Comparison of ENCODE assay signal across 10 cellular contexts in genomic region chr12:106343213-106343509, GRCh38. TPM values are rescaled to one million over a fixed set of nuclear protein-coding genes. Genes with fewer than 3 reads are reported as not detected.
DNase-seq lines count a peak whose midpoint lies in the region; ATAC-seq, FAIRE-seq and TF ChIP-seq lines count a peak whose summit lies in the region.
"Had no signal": no experiment of that assay in that cellular context is flagged by ENCODE, and none has a peak within 500 bp of the region (broad histone marks: within the 10 kb centered on the region; RNA-seq: fewer than 3 reads in every experiment).

No MANE protein-coding gene starts in this region.

- DNase-seq in PC-9 (no peak), endothelial cell of umbilical vein (ENCODE audit: low read depth, low spot score) (no peak), right lobe of liver (no peak), spleen (no peak), NCI-H2029 treated with DMSO at 0.1 percent for 48 hours (lab: John Stamatoyannopoulos, UW) (no peak), NCI-H2171 treated with DMSO at 0.1 percent for 48 hours (lab: John Stamatoyannopoulos, UW) (no peak)
- DNase-seq in stimulated activated CD8-positive, alpha-beta memory T cell treated with anti-CD3 and anti-CD28 coated beads, Interleukin-4, amount 100 ng/mL, for 48 hours: no peak
- DNase-seq: CD4-positive, alpha-beta memory T cell; NCI-H2081 had no signal

- BruUV-seq in PC-9 (replicated peaks; lab: Mats Ljungman, UMichigan) (no TSS peak), endothelial cell of umbilical vein (replicated peaks; lab: Mats Ljungman, UMichigan) (no TSS peak)

- H4K20me1 ChIP-seq in PC-9 (ENCODE audit: insufficient read depth): peaks cover 4% of the 10 kb centered on the region; the same call in 1 of the 2 replicates
- no peaks in the 10 kb centered on the region for H4K20me1 ChIP-seq in endothelial cell of umbilical vein (replicated peaks; ENCODE audit: control insufficient read depth, extremely low read depth, insufficient read depth, low read length)

- no peaks in the 10 kb centered on the region for H3K27me3 ChIP-seq in PC-9 (ENCODE audit: insufficient read depth, low read depth)
- H3K27me3 ChIP-seq in endothelial cell of umbilical vein (ENCODE audit: control insufficient read depth in 2 of 2, insufficient read depth in 2 of 2, low read length in 2 of 2): no peaks in the 10 kb centered on the region
- H3K27me3 ChIP-seq in right lobe of liver: no peaks in the 10 kb centered on the region
- H3K27me3 ChIP-seq in spleen (replicated peaks in 1 of 7): no peaks in the 10 kb centered on the region

- peaks cover 9% of the 10 kb centered on the region; the same call in 1 of the 2 replicates for H3F3A ChIP-seq in PC-9 (ENCODE audit: insufficient read depth, low read depth)

- intact Hi-C loops in PC-9 (cut with micrococcal nuclease; ENCODE audit: unreplicated experiment): loop anchor here (5.0 kb wide), 1 partner anchor 41 kb away; the partner anchor contains the start of gene TCP11L2
- intact Hi-C loops in endothelial cell of umbilical vein (cut with micrococcal nuclease): no loop called here
- intact Hi-C loops in right lobe of liver (cut with DNase I): no loop called here
- intact Hi-C loops in spleen (cut with DNase I; ENCODE audit: low total_unique reads): no loop called here

- H3K4me3 ChIP-seq in PC-9 (no peak overlapping the region), endothelial cell of umbilical vein (replicated peaks in 1 of 3; ENCODE audit: insufficient read depth in 1 of 3, low read depth in 1 of 3, low read length in 3 of 3) (no peak overlapping the region), right lobe of liver (no peak overlapping the region), spleen (no peak overlapping the region)

- TF ChIP-seq POLR2A in endothelial cell of umbilical vein (IDR thresholded peaks at IDR 0.05; ENCODE audit: low read depth, low read length) (no peak), right lobe of liver (IDR thresholded peaks at IDR 0.05) (no peak), spleen (IDR thresholded peaks at IDR 0.05) (no peak)

- no peaks in the 10 kb centered on the region for H3K9me1 ChIP-seq in endothelial cell of umbilical vein (replicated peaks; ENCODE audit: control insufficient read depth, extremely low read depth, insufficient read depth, low read length)

- H3K27ac ChIP-seq in PC-9 (0 out of 2 replicates have a peak overlapping the region, but pooled peaks have one; percentile 6), endothelial cell of umbilical vein (ENCODE audit: insufficient read depth, low read depth, low read length) (no peak overlapping the region), right lobe of liver (peak overlapping the region in 2 of 3 donors; percentile 13 to 30), spleen (peak overlapping the region in 6 of 8 donors; percentile 1 to 45 (median 35))

- peaks cover 16% of the 10 kb centered on the region for H3K4me1 ChIP-seq in PC-9 (replicated peaks; ENCODE audit: insufficient read depth)
- no peaks in the 10 kb centered on the region for H3K4me1 ChIP-seq in endothelial cell of umbilical vein (ENCODE audit: control insufficient read depth, extremely low read depth, insufficient read depth, low read length)
- H3K4me1 ChIP-seq in right lobe of liver: peaks cover 0 to 16% (median 8%) of the 10 kb centered on the region in 4 donors
- peaks cover 0 to 22% (median 9%) of the 10 kb centered on the region in 6 donors for H3K4me1 ChIP-seq in spleen

- H3K4me2 ChIP-seq in PC-9 (peak overlapping the region; percentile 61), endothelial cell of umbilical vein (ENCODE audit: insufficient read depth, low read length) (peak overlapping the region; percentile 32)

- WGBS in right lobe of liver (ENCODE audit: insufficient coverage, low coverage, low lambda C conversion rate, missing lambda C conversion rate): 62% methylated on average over 2 of the region's 2 CpGs
- WGBS in spleen, 5 donors: 82 to 88% (median 83%) methylated on average over 2 of the region's 2 CpGs

- no peak for FAIRE-seq in endothelial cell of umbilical vein (lab: Jason Lieb, UNC)

- no peaks in the 10 kb centered on the region for H3K9me2 ChIP-seq in PC-9 (ENCODE audit: insufficient read depth)

- dilution Hi-C loops in endothelial cell of umbilical vein (cut with MboI; ENCODE audit: extremely low pct_ligation_motif_present, low sequenced_read_pairs): no loop called here

- no peak overlapping the region for H3K9ac ChIP-seq in endothelial cell of umbilical vein (replicated peaks; ENCODE audit: extremely low read depth, insufficient read depth, low read length)

- H3K36me3 ChIP-seq in PC-9 (ENCODE audit: low read depth) (0 out of 2 replicates have a peak, but pooled peaks cover 9% of the 10 kb centered on the region), endothelial cell of umbilical vein (ENCODE audit: control insufficient read depth in 2 of 2, extremely low read depth in 1 of 2, insufficient read depth in 2 of 2, low read length in 2 of 2) (peaks cover 0 to 3% of the 10 kb centered on the region in 2 experiments), right lobe of liver (no peaks in the 10 kb centered on the region), spleen (peaks cover 0 to 100% (median 18%) of the 10 kb centered on the region in 6 donors)

- POLR2A ChIA-PET in PC-9 (lab: Charles Lee; ENCODE audit: unreplicated experiment) (interaction anchor here (0.6 to 0.8 kb wide), 2 partner anchors 47 to 1418 kb away, joined by 3 read pairs; no protein-coding TSS in a partner anchor), endothelial cell of umbilical vein (lab: Charles Lee) (no interaction called here)

- TF ChIP-seq CTCF in PC-9 (conservative IDR thresholded peaks at IDR 0.05): no peak
- no peak for TF ChIP-seq CTCF in endothelial cell of umbilical vein (IDR thresholded peaks at IDR 0.05; ENCODE audit: extremely low read depth in 1 of 2, insufficient read depth in 1 of 2, low read depth in 1 of 2, low read length in 2 of 2)
- no peak for TF ChIP-seq CTCF in right lobe of liver (IDR thresholded peaks at IDR 0.05)
- TF ChIP-seq CTCF in spleen (IDR thresholded peaks at IDR 0.05 in 8 of 11, conservative IDR thresholded peaks at IDR 0.05 in 3 of 11): no peak

- CTCF ChIA-PET in PC-9 (lab: Charles Lee): interaction anchor here (1.0 kb wide), 1 partner anchor 15 kb away, joined by 3 read pairs; no protein-coding TSS in a partner anchor
- CTCF ChIA-PET in endothelial cell of umbilical vein (lab: Charles Lee): interaction anchor here (1.3 to 2.4 kb wide), 2 partner anchors 25 to 116 kb away, joined by 3 to 12 read pairs; no protein-coding TSS in a partner anchor

- H3K9me3 ChIP-seq in PC-9 (ENCODE audit: insufficient read depth, low read depth) (no peaks in the 10 kb centered on the region; the same call in 1 of the 2 replicates), endothelial cell of umbilical vein (replicated peaks; ENCODE audit: control insufficient read depth, insufficient read depth, low read length) (no peaks in the 10 kb centered on the region), right lobe of liver (no peaks in the 10 kb centered on the region), spleen (no peaks in the 10 kb centered on the region)

- H2AFZ ChIP-seq in PC-9: no peak overlapping the region
- no peak overlapping the region for H2AFZ ChIP-seq in endothelial cell of umbilical vein (ENCODE audit: low read depth, low read length)

- no peaks in the 10 kb centered on the region for H3K79me2 ChIP-seq in PC-9 (ENCODE audit: low read depth)
- H3K79me2 ChIP-seq in endothelial cell of umbilical vein (ENCODE audit: control insufficient read depth, insufficient read depth, low read length): no peaks in the 10 kb centered on the region

- ATAC-seq in right lobe of liver (no peak), HG03139 (IDR thresholded peaks at IDR 0.05; ENCODE audit: unreplicated experiment) (no peak)

TF ChIP-seq in endothelial cell of umbilical vein, 7 proteins besides CTCF, POLR2A, EP300 and RAD21 (continues in another document):
- TF ChIP-seq GATA2 (IDR thresholded peaks at IDR 0.05; ENCODE audit: insufficient read depth, insufficient read length, low read depth, low read length): no peak
- no peak for TF ChIP-seq FOS (IDR thresholded peaks at IDR 0.05; ENCODE audit: borderline replicate concordance, insufficient read depth, low read length)
- TF ChIP-seq EZH2 (IDR thresholded peaks at IDR 0.05; ENCODE audit: borderline replicate concordance, low read depth, low read length, severe bottlenecking): no peak
- no peak for TF ChIP-seq POLR2AphosphoS5 (IDR thresholded peaks at IDR 0.05; ENCODE audit: insufficient read depth, low read depth, low read length)
- TF ChIP-seq MAX (IDR thresholded peaks at IDR 0.05; ENCODE audit: insufficient read depth, insufficient read length): no peak
- no peak for TF ChIP-seq JUN (IDR thresholded peaks at IDR 0.05; ENCODE audit: borderline replicate concordance, insufficient read depth, insufficient read length, low read depth)

RNA-seq across cellular contexts. Expression of gene POLR3B, which starts 14.4 kb away (rescaled TPM):
- total RNA-seq in PC-9 (2021) (8.4 and 12.9 TPM in 2 replicates), endothelial cell of umbilical vein (10.1 and 12.3 TPM in 2 replicates), right lobe of liver (10 to 100 TPM in 1 of 6 experiments, 1 to 10 TPM in 5; 6.8 to 10.9 (median 8.7) TPM), spleen (1 to 10 TPM; 5.2 to 10.0 (median 7.1) TPM)
- polyA plus RNA-seq in endothelial cell of umbilical vein (3.8 and 6.0 TPM in 2 replicates), spleen (1 to 10 TPM; 1.9 to 2.3 (median 2.0) TPM)
- 5.3 and 5.9 TPM in 2 replicates for polyA plus RNA-seq in endothelial cell of umbilical vein (2011; cell fraction: cytosol; rRNA removed)
- 9.0 and 10.0 TPM in 2 replicates for polyA plus RNA-seq in endothelial cell of umbilical vein (2011; cell fraction: nucleus; rRNA removed)
- polyA plus RNA-seq in endothelial cell of umbilical vein (2012): 7.3 and 9.3 TPM in 2 replicates
- polyA minus RNA-seq in endothelial cell of umbilical vein: 13.1 and 13.2 TPM in 2 replicates
- 12.7 TPM for polyA minus RNA-seq in endothelial cell of umbilical vein (2011; cell fraction: cytosol; rRNA and poly(A)+ RNA removed)
- polyA minus RNA-seq in endothelial cell of umbilical vein (2011; cell fraction: nucleus; rRNA and poly(A)+ RNA removed): 12.4 and 18.7 TPM in 2 replicates

RNA-seq across cellular contexts. Expression of gene TCP11L2, which starts 40.6 kb away (rescaled TPM):
- total RNA-seq in PC-9 (2021) (34.6 and 35.1 TPM in 2 replicates), endothelial cell of umbilical vein (15.3 and 18.7 TPM in 2 replicates), right lobe of liver (10 to 100 TPM in 3 of 6 experiments, 1 to 10 TPM in 3; 7.3 to 14.2 (median 10.5) TPM), spleen (10 to 100 TPM; 39.3 to 88.3 (median 52.1) TPM)
- polyA plus RNA-seq in endothelial cell of umbilical vein (5.3 and 6.0 TPM in 2 replicates), spleen (1 to 10 TPM; 1.2 to 4.7 (median 2.6) TPM)
- polyA plus RNA-seq in endothelial cell of umbilical vein (2011; cell fraction: cytosol; rRNA removed): 6.0 and 6.8 TPM in 2 replicates
- polyA plus RNA-seq in endothelial cell of umbilical vein (2011; cell fraction: nucleus; rRNA removed): 18.7 and 19.0 TPM in 2 replicates
- polyA plus RNA-seq in endothelial cell of umbilical vein (2012): 4.4 and 4.9 TPM in 2 replicates
- 34.8 and 38.1 TPM in 2 replicates for polyA minus RNA-seq in endothelial cell of umbilical vein
- polyA minus RNA-seq in endothelial cell of umbilical vein (2011; cell fraction: cytosol; rRNA and poly(A)+ RNA removed): 7.3 TPM
- polyA minus RNA-seq in endothelial cell of umbilical vein (2011; cell fraction: nucleus; rRNA and poly(A)+ RNA removed): 50.3 and 59.5 TPM in 2 replicates
